9 cellular contexts compared by ENCODE assay signal in the genomic region with DNA sequence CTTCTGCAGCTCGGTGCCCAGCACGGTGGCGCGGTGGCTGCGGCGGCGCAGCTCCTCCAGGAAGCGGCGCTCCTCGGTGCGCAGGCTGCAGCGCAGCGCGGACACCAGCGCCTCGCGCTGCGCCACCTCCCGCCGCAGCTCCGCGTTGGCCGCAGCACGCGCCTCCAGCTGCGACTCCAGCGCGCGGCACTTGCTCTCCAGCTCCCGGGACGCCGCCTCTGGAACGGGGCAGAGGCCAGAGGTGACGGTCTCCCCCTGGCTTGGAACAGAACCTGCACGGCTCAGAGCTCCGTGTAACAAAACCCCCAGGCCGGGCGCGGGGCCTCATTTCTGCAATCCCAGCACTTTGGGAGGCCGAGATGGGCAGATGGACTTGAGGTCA. TPM values are rescaled to one million over a fixed set of nuclear protein-coding genes. Genes with fewer than 3 reads are reported as not detected.
DNase-seq lines count a peak whose midpoint lies in the region; ATAC-seq and TF ChIP-seq lines count a peak whose summit lies in the region.
"Had no signal": no experiment of that assay in that cellular context is flagged by ENCODE, and none has a peak within 500 bp of the region (broad histone marks: within the 10 kb centered on the region; RNA-seq: fewer than 3 reads in every experiment).

No MANE protein-coding gene starts in this region.

- H3K4me3 Mint-ChIP-seq in Caco-2 (ENCODE audit: unreplicated experiment): peak overlapping the region; percentile 61
- H3K4me3 Mint-ChIP-seq in type B pancreatic cell: peak overlapping the region; percentile 57

- intact Hi-C loops in Caco-2 (cut with micrococcal nuclease; ENCODE audit: unreplicated experiment): loop anchor here (1.0 kb wide), 1 partner anchor 12 kb away; no protein-coding TSS in a partner anchor

- peak overlapping the region; percentile 56 for H3K4me3 ChIP-seq in Caco-2 (ENCODE audit: low read depth, low read length)
- peak overlapping the region; percentile 7 for H3K4me3 ChIP-seq in RWPE2 (ENCODE audit: severe bottlenecking)
- peak overlapping the region; percentile 8 for H3K4me3 ChIP-seq in mesodermal cell (ENCODE audit: extremely low read depth, insufficient read depth, low read length, poor library complexity, severe bottlenecking)

- DNase-seq in Caco-2 (peak; percentile 63 to 76), RWPE2 (ENCODE audit: low spot score) (no peak), dermis microvascular lymphatic vessel endothelial cell (ENCODE audit: low read depth in 2 of 2) (peak; percentile 11 to 56), type B pancreatic cell (ENCODE audit: extremely low spot score, unreplicated experiment) (no peak), putamen (ENCODE audit: low spot score) (no peak), HCEC 1CT (no peak), DMS79 (lab: John Stamatoyannopoulos, UW) (no peak)

- peaks cover 7% of the 10 kb centered on the region for H3K4me1 Mint-ChIP-seq in Caco-2 (ENCODE audit: low read depth, unreplicated experiment)
- peaks cover 6% of the 10 kb centered on the region for H3K4me1 Mint-ChIP-seq in type B pancreatic cell (ENCODE audit: unreplicated experiment)

- CTCF ChIA-PET in Caco-2 (lab: Charles Lee): interaction anchor here (1.1 to 1.4 kb wide), 2 partner anchors 61 to 318 kb away, joined by 4 to 5 read pairs; no protein-coding TSS in a partner anchor

- H3K27ac Mint-ChIP-seq in Caco-2 (ENCODE audit: unreplicated experiment): no peak overlapping the region
- no peak overlapping the region for H3K27ac Mint-ChIP-seq in type B pancreatic cell
- H3K27ac Mint-ChIP-seq: activated naive CD4-positive, alpha-beta T cell treated with anti-CD3 and anti-CD28 coated beads, Interleukin-2, amount 50 U/mL, for 24 hours had no signal

- POLR2A ChIA-PET in Caco-2 (lab: Charles Lee): interaction anchor here (2.3 kb wide), 1 partner anchor 14 kb away, joined by 7 read pairs; no protein-coding TSS in a partner anchor

- peaks cover 3% of the 10 kb centered on the region for H3K27me3 Mint-ChIP-seq in Caco-2 (ENCODE audit: insufficient read depth, unreplicated experiment)
- peaks cover 39% of the 10 kb centered on the region for H3K27me3 Mint-ChIP-seq in type B pancreatic cell

- H3K9me3 Mint-ChIP-seq in Caco-2 (ENCODE audit: unreplicated experiment) (no peaks in the 10 kb centered on the region), type B pancreatic cell (no peaks in the 10 kb centered on the region)
- H3K9me3 Mint-ChIP-seq: activated naive CD4-positive, alpha-beta T cell treated with anti-CD3 and anti-CD28 coated beads, Interleukin-2, amount 50 U/mL, for 24 hours had no signal

- WGBS in mesodermal cell (ENCODE audit: insufficient coverage in 2 of 2), 2 experiments: 4 to 5% methylated on average over 39 to 40 of the region's 40 CpGs

- H3K4me1 ChIP-seq in Caco-2 (peaks cover 13% of the 10 kb centered on the region), RWPE2 (ENCODE audit: insufficient read depth, poor library complexity, severe bottlenecking) (no peaks in the 10 kb centered on the region), mesodermal cell (ENCODE audit: control insufficient read depth, insufficient read depth, low read length, poor library complexity, severe bottlenecking) (no peaks in the 10 kb centered on the region)

- H3K36me3 ChIP-seq in Caco-2 (ENCODE audit: control insufficient read depth, insufficient read depth, low read length) (no peaks in the 10 kb centered on the region), RWPE2 (ENCODE audit: low read depth) (no peaks in the 10 kb centered on the region), mesodermal cell (ENCODE audit: control insufficient read depth, insufficient read depth, low read length) (no peaks in the 10 kb centered on the region)

- TF ChIP-seq CTCF in Caco-2 (IDR thresholded peaks at IDR 0.05; ENCODE audit: insufficient read depth in 1 of 2, low read depth in 1 of 2, low read length in 1 of 2, severe bottlenecking in 1 of 2, unreplicated experiment in 1 of 2) (no peak), RWPE2 (IDR thresholded peaks at IDR 0.05; ENCODE audit: poor library complexity, severe bottlenecking) (peak; percentile 8), type B pancreatic cell (conservative IDR thresholded peaks at IDR 0.05) (peak; percentile 29)

- H3K27ac ChIP-seq in RWPE2 (ENCODE audit: poor library complexity, severe bottlenecking): no peak overlapping the region
- no peak overlapping the region for H3K27ac ChIP-seq in mesodermal cell (ENCODE audit: low read depth, low read length, severe bottlenecking)

- ATAC-seq in RWPE2 (ENCODE audit: low read depth): peak; percentile 52

- H3K36me3 Mint-ChIP-seq in Caco-2 (ENCODE audit: insufficient read depth, unreplicated experiment) (peaks cover 10% of the 10 kb centered on the region), type B pancreatic cell (no peaks in the 10 kb centered on the region)
- H3K36me3 Mint-ChIP-seq: activated naive CD4-positive, alpha-beta T cell treated with anti-CD3 and anti-CD28 coated beads, Interleukin-2, amount 50 U/mL, for 24 hours had no signal

- H3K27me3 ChIP-seq in Caco-2 (replicated peaks; ENCODE audit: control insufficient read depth, insufficient read depth, low read length): no peaks in the 10 kb centered on the region
- H3K27me3 ChIP-seq in RWPE2 (ENCODE audit: insufficient read depth, poor library complexity, severe bottlenecking): peaks cover 18% of the 10 kb centered on the region

- no peaks in the 10 kb centered on the region for H3K9me3 ChIP-seq in Caco-2
- H3K9me3 ChIP-seq in RWPE2 (ENCODE audit: severe bottlenecking): no peaks in the 10 kb centered on the region
- no peaks in the 10 kb centered on the region for H3K9me3 ChIP-seq in mesodermal cell (ENCODE audit: control insufficient read depth, low read length)

- BruUV-seq in Caco-2 (replicated peaks; lab: Mats Ljungman, UMichigan): no TSS peak

RNA-seq across cellular contexts. Expression of gene CLUH, which starts 13.2 kb away (rescaled TPM):
- 161 and 164 TPM in 2 replicates for total RNA-seq in Caco-2 (2022)
- 32.3 and 41.3 TPM in 2 replicates for total RNA-seq in dermis microvascular lymphatic vessel endothelial cell
- 22.0 TPM for polyA plus RNA-seq in mesodermal cell (2013, experiment 1 of 2)
- polyA plus RNA-seq in mesodermal cell (2013, experiment 2 of 2): 16.7 TPM
- total RNA-seq in type B pancreatic cell (ENCODE audit: low replicate concordance): 77.0 and 108 TPM in 2 replicates

RNA-seq across cellular contexts. Expression of gene CCDC92B, which starts 24.7 kb away (rescaled TPM):
- total RNA-seq in Caco-2 (2022) (0.66 and 1.1 TPM in 2 replicates), dermis microvascular lymphatic vessel endothelial cell (not detected in 2 replicates), type B pancreatic cell (ENCODE audit: low replicate concordance) (1.3 and 1.5 TPM in 2 replicates)
- 0.33 TPM for polyA plus RNA-seq in mesodermal cell (2013, experiment 1 of 2)
- polyA plus RNA-seq in mesodermal cell (2013, experiment 2 of 2): 0.20 TPM

Comparison
In these comparisons a context has a peak if more than half of its experiments do, and no peak if none do; other contexts are left out.
1. DNase-seq: peak in Caco-2 (2 of 2) and dermis microvascular lymphatic vessel endothelial cell (2 of 2); none in RWPE2 (single experiment), type B pancreatic cell (single experiment), putamen (single experiment), HCEC 1CT (single experiment) and DMS79 (single experiment).
2. CTCF ChIP-seq: peak in RWPE2 (single experiment) and type B pancreatic cell (single experiment); none in Caco-2 (0 of 2).
3. Peak in every context shown above with its lines, with median percentiles within 50 percentile points of each other: H3K4me3 ChIP-seq.